Comparison of ENCODE assay signal across 1 cellular context in the genomic region with DNA sequence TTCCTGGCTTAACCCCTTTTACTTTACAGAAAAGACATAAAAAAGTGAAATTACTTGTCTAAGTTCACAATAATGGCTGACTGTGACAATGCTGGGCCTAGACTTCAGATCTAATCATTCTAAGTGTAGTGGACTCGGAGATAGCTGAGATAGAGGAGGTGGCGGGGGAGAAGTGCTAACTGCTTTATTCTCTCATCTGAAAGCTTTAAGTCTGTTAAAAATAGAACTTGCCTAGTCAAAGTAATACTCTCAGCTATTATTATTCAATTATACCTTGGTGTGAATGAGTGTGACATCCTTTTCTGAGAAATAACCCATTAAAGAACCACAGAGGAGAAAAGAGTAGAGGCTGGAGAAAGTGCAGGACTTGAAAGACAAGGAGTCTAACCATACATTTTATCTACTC.
TF ChIP-seq lines count a peak whose summit lies in the region.

No MANE protein-coding gene starts in this region.

TF ChIP-seq in GM12878, 131 proteins besides CTCF, POLR2A, EP300 and RAD21 (continued from another document and continues in another):
- TF ChIP-seq, protein P1, sequence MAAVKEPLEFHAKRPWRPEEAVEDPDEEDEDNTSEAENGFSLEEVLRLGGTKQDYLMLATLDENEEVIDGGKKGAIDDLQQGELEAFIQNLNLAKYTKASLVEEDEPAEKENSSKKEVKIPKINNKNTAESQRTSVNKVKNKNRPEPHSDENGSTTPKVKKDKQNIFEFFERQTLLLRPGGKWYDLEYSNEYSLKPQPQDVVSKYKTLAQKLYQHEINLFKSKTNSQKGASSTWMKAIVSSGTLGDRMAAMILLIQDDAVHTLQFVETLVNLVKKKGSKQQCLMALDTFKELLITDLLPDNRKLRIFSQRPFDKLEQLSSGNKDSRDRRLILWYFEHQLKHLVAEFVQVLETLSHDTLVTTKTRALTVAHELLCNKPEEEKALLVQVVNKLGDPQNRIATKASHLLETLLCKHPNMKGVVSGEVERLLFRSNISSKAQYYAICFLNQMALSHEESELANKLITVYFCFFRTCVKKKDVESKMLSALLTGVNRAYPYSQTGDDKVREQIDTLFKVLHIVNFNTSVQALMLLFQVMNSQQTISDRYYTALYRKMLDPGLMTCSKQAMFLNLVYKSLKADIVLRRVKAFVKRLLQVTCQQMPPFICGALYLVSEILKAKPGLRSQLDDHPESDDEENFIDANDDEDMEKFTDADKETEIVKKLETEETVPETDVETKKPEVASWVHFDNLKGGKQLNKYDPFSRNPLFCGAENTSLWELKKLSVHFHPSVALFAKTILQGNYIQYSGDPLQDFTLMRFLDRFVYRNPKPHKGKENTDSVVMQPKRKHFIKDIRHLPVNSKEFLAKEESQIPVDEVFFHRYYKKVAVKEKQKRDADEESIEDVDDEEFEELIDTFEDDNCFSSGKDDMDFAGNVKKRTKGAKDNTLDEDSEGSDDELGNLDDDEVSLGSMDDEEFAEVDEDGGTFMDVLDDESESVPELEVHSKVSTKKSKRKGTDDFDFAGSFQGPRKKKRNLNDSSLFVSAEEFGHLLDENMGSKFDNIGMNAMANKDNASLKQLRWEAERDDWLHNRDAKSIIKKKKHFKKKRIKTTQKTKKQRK (IDR thresholded peaks at IDR 0.05; ENCODE audit: low read depth, low read length): no peak
- TF ChIP-seq RAD51 (IDR thresholded peaks at IDR 0.05) (0 out of 2 replicates have a peak, but pooled peaks have one; percentile 17), SREBF2 (IDR thresholded peaks at IDR 0.05; ENCODE audit: low read length) (no peak), ZNF274 (IDR thresholded peaks at IDR 0.05; ENCODE audit: insufficient read depth, insufficient read length) (no peak), RBBP5 (conservative IDR thresholded peaks at IDR 0.05) (0 out of 2 replicates have a peak, but pooled peaks have one; percentile 63), POLR2AphosphoS2 (IDR thresholded peaks at IDR 0.05; ENCODE audit: low read depth, low read length) (no peak), ESRRA (IDR thresholded peaks at IDR 0.05; ENCODE audit: low read length) (no peak), NFIC (IDR thresholded peaks at IDR 0.05; ENCODE audit: low read depth, low read length) (peak; percentile 84), ZNF384 (IDR thresholded peaks at IDR 0.05; ENCODE audit: borderline replicate concordance, low read depth, low read length) (no peak), CREB1 (IDR thresholded peaks at IDR 0.05; ENCODE audit: low read depth) (no peak), CHD2 (IDR thresholded peaks at IDR 0.05; ENCODE audit: borderline replicate concordance, low read depth, low read length) (no peak), MYB (IDR thresholded peaks at IDR 0.05; ENCODE audit: borderline replicate concordance, low read depth, low read length) (no peak), FOXK2 (IDR thresholded peaks at IDR 0.05) (no peak), BHLHE40 (IDR thresholded peaks at IDR 0.05; ENCODE audit: borderline replicate concordance in 1 of 2, low read depth in 2 of 2, low read length in 1 of 2) (peak; percentile 59 to 63; a peak in 3 of 4 replicates), ZNF24 (IDR thresholded peaks at IDR 0.05) (0 out of 2 replicates have a peak, but pooled peaks have one; percentile 36), STAT1 (conservative IDR thresholded peaks at IDR 0.05) (no peak), TCF3 (IDR thresholded peaks at IDR 0.05; ENCODE audit: borderline replicate concordance, insufficient read depth, low read depth, low read length) (no peak), EED (IDR thresholded peaks at IDR 0.05; ENCODE audit: low read depth) (no peak), ASH2L (IDR thresholded peaks at IDR 0.05; ENCODE audit: borderline replicate concordance, low read depth) (peak; percentile 95; the same call in 1 of the 2 replicates), ETV6 (conservative IDR thresholded peaks at IDR 0.05 in 1 of 2, IDR thresholded peaks at IDR 0.05 in 1 of 2; ENCODE audit: borderline replicate concordance in 1 of 2, low read depth in 1 of 2) (peak in 1 of 2 experiments; percentile 21; a peak in 1 of 4 replicates), HDGF (IDR thresholded peaks at IDR 0.05) (no peak), HCFC1 (IDR thresholded peaks at IDR 0.05; ENCODE audit: low read length) (no peak), NRF1 (conservative IDR thresholded peaks at IDR 0.05; ENCODE audit: low read depth, low read length) (no peak), IKZF1 (conservative IDR thresholded peaks at IDR 0.05) (peak; percentile 52; the same call in 1 of the 2 replicates), SP1 (IDR thresholded peaks at IDR 0.05; ENCODE audit: low read depth, low read length) (no peak), CBX5 (IDR thresholded peaks at IDR 0.05; ENCODE audit: low read depth) (0 out of 2 replicates have a peak, but pooled peaks have one; percentile 21), BRCA1 (IDR thresholded peaks at IDR 0.05; ENCODE audit: low read depth, low read length) (no peak), IRF4 (IDR thresholded peaks at IDR 0.05; ENCODE audit: low read depth, low read length) (peak; percentile 63; the same call in 1 of the 2 replicates), NR2C1 (IDR thresholded peaks at IDR 0.05) (no peak), WRNIP1 (IDR thresholded peaks at IDR 0.05; ENCODE audit: borderline replicate concordance, low read depth, low read length) (no peak)
- TF ChIP-seq, protein P2, sequence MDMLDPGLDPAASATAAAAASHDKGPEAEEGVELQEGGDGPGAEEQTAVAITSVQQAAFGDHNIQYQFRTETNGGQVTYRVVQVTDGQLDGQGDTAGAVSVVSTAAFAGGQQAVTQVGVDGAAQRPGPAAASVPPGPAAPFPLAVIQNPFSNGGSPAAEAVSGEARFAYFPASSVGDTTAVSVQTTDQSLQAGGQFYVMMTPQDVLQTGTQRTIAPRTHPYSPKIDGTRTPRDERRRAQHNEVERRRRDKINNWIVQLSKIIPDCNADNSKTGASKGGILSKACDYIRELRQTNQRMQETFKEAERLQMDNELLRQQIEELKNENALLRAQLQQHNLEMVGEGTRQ (IDR thresholded peaks at IDR 0.05; ENCODE audit: borderline replicate concordance, low read depth, low read length): no peak
- TF ChIP-seq, protein P3, sequence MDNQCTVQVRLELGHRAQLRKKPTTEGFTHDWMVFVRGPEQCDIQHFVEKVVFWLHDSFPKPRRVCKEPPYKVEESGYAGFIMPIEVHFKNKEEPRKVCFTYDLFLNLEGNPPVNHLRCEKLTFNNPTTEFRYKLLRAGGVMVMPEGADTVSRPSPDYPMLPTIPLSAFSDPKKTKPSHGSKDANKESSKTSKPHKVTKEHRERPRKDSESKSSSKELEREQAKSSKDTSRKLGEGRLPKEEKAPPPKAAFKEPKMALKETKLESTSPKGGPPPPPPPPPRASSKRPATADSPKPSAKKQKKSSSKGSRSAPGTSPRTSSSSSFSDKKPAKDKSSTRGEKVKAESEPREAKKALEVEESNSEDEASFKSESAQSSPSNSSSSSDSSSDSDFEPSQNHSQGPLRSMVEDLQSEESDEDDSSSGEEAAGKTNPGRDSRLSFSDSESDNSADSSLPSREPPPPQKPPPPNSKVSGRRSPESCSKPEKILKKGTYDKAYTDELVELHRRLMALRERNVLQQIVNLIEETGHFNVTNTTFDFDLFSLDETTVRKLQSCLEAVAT (IDR thresholded peaks at IDR 0.05): no peak
- TF ChIP-seq, protein P4, sequence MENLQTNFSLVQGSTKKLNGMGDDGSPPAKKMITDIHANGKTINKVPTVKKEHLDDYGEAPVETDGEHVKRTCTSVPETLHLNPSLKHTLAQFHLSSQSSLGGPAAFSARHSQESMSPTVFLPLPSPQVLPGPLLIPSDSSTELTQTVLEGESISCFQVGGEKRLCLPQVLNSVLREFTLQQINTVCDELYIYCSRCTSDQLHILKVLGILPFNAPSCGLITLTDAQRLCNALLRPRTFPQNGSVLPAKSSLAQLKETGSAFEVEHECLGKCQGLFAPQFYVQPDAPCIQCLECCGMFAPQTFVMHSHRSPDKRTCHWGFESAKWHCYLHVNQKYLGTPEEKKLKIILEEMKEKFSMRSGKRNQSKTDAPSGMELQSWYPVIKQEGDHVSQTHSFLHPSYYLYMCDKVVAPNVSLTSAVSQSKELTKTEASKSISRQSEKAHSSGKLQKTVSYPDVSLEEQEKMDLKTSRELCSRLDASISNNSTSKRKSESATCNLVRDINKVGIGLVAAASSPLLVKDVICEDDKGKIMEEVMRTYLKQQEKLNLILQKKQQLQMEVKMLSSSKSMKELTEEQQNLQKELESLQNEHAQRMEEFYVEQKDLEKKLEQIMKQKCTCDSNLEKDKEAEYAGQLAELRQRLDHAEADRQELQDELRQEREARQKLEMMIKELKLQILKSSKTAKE (IDR thresholded peaks at IDR 0.05; ENCODE audit: low read depth, poor library complexity, severe bottlenecking): peak; percentile 81
- TF ChIP-seq, protein P5, sequence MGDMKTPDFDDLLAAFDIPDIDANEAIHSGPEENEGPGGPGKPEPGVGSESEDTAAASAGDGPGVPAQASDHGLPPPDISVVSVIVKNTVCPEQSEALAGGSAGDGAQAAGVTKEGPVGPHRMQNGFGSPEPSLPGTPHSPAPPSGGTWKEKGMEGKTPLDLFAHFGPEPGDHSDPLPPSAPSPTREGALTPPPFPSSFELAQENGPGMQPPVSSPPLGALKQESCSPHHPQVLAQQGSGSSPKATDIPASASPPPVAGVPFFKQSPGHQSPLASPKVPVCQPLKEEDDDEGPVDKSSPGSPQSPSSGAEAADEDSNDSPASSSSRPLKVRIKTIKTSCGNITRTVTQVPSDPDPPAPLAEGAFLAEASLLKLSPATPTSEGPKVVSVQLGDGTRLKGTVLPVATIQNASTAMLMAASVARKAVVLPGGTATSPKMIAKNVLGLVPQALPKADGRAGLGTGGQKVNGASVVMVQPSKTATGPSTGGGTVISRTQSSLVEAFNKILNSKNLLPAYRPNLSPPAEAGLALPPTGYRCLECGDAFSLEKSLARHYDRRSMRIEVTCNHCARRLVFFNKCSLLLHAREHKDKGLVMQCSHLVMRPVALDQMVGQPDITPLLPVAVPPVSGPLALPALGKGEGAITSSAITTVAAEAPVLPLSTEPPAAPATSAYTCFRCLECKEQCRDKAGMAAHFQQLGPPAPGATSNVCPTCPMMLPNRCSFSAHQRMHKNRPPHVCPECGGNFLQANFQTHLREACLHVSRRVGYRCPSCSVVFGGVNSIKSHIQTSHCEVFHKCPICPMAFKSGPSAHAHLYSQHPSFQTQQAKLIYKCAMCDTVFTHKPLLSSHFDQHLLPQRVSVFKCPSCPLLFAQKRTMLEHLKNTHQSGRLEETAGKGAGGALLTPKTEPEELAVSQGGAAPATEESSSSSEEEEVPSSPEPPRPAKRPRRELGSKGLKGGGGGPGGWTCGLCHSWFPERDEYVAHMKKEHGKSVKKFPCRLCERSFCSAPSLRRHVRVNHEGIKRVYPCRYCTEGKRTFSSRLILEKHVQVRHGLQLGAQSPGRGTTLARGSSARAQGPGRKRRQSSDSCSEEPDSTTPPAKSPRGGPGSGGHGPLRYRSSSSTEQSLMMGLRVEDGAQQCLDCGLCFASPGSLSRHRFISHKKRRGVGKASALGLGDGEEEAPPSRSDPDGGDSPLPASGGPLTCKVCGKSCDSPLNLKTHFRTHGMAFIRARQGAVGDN (IDR thresholded peaks at IDR 0.05): no peak
- TF ChIP-seq, protein P6, sequence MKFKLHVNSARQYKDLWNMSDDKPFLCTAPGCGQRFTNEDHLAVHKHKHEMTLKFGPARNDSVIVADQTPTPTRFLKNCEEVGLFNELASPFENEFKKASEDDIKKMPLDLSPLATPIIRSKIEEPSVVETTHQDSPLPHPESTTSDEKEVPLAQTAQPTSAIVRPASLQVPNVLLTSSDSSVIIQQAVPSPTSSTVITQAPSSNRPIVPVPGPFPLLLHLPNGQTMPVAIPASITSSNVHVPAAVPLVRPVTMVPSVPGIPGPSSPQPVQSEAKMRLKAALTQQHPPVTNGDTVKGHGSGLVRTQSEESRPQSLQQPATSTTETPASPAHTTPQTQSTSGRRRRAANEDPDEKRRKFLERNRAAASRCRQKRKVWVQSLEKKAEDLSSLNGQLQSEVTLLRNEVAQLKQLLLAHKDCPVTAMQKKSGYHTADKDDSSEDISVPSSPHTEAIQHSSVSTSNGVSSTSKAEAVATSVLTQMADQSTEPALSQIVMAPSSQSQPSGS (IDR thresholded peaks at IDR 0.05; ENCODE audit: low read length): peak; percentile 78
- TF ChIP-seq, protein P7, sequence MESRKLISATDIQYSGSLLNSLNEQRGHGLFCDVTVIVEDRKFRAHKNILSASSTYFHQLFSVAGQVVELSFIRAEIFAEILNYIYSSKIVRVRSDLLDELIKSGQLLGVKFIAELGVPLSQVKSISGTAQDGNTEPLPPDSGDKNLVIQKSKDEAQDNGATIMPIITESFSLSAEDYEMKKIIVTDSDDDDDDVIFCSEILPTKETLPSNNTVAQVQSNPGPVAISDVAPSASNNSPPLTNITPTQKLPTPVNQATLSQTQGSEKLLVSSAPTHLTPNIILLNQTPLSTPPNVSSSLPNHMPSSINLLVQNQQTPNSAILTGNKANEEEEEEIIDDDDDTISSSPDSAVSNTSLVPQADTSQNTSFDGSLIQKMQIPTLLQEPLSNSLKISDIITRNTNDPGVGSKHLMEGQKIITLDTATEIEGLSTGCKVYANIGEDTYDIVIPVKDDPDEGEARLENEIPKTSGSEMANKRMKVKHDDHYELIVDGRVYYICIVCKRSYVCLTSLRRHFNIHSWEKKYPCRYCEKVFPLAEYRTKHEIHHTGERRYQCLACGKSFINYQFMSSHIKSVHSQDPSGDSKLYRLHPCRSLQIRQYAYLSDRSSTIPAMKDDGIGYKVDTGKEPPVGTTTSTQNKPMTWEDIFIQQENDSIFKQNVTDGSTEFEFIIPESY (IDR thresholded peaks at IDR 0.05): no peak
- TF ChIP-seq, protein P8, sequence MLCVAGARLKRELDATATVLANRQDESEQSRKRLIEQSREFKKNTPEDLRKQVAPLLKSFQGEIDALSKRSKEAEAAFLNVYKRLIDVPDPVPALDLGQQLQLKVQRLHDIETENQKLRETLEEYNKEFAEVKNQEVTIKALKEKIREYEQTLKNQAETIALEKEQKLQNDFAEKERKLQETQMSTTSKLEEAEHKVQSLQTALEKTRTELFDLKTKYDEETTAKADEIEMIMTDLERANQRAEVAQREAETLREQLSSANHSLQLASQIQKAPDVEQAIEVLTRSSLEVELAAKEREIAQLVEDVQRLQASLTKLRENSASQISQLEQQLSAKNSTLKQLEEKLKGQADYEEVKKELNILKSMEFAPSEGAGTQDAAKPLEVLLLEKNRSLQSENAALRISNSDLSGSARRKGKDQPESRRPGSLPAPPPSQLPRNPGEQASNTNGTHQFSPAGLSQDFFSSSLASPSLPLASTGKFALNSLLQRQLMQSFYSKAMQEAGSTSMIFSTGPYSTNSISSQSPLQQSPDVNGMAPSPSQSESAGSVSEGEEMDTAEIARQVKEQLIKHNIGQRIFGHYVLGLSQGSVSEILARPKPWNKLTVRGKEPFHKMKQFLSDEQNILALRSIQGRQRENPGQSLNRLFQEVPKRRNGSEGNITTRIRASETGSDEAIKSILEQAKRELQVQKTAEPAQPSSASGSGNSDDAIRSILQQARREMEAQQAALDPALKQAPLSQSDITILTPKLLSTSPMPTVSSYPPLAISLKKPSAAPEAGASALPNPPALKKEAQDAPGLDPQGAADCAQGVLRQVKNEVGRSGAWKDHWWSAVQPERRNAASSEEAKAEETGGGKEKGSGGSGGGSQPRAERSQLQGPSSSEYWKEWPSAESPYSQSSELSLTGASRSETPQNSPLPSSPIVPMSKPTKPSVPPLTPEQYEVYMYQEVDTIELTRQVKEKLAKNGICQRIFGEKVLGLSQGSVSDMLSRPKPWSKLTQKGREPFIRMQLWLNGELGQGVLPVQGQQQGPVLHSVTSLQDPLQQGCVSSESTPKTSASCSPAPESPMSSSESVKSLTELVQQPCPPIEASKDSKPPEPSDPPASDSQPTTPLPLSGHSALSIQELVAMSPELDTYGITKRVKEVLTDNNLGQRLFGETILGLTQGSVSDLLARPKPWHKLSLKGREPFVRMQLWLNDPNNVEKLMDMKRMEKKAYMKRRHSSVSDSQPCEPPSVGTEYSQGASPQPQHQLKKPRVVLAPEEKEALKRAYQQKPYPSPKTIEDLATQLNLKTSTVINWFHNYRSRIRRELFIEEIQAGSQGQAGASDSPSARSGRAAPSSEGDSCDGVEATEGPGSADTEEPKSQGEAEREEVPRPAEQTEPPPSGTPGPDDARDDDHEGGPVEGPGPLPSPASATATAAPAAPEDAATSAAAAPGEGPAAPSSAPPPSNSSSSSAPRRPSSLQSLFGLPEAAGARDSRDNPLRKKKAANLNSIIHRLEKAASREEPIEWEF (IDR thresholded peaks at IDR 0.05; ENCODE audit: insufficient replicate concordance, low read depth, low read length): no peak
